Comparison of ENCODE assay signal across 22 cellular contexts in genomic region chr6:14282854-14283505, GRCh38.
A peak's percentile ranks its signal among the peaks of the same experiment; 100 is the strongest.
DNase-seq lines count a peak whose midpoint lies in the region; ATAC-seq, FAIRE-seq and TF ChIP-seq lines count a peak whose summit lies in the region.
"Had no signal": no experiment of that assay in that cellular context is flagged by ENCODE, and none has a peak within 500 bp of the region (broad histone marks: within the 10 kb centered on the region; RNA-seq: fewer than 3 reads in every experiment).

No MANE protein-coding gene starts in this region.

- H3K9me3 ChIP-seq in Loucy (ENCODE audit: insufficient read depth, low read depth, low read length): peaks cover 6% of the 10 kb centered on the region; the same call in 1 of the 2 replicates
- H3K9me3 ChIP-seq in hepatocyte (ENCODE audit: low read depth): no peaks in the 10 kb centered on the region
- no peaks in the 10 kb centered on the region for H3K9me3 ChIP-seq in right lobe of liver
- no peaks in the 10 kb centered on the region for H3K9me3 ChIP-seq in small intestine (ENCODE audit: control insufficient read depth, low read depth)

- no peak overlapping the region for H3K4me3 ChIP-seq in Loucy (ENCODE audit: low read length, poor library complexity, severe bottlenecking)
- H3K4me3 ChIP-seq in hepatocyte: no peak overlapping the region
- no peak overlapping the region for H3K4me3 ChIP-seq in right lobe of liver
- no peak overlapping the region for H3K4me3 ChIP-seq in small intestine (ENCODE audit: low read depth in 1 of 2, low read length in 2 of 2)
- H3K4me3 ChIP-seq: GM23248 had no signal

- WGBS in hepatocyte (ENCODE audit: low lambda C conversion rate, missing lambda C conversion rate): 67% methylated on average over 10 of the region's 10 CpGs
- WGBS in right lobe of liver (ENCODE audit: insufficient coverage, low coverage, low lambda C conversion rate, missing lambda C conversion rate): 49% methylated on average over 7 of the region's 10 CpGs
- WGBS in small intestine, 3 donors: 46 to 78% (median 64%) methylated on average over 10 of the region's 10 CpGs

- no peaks in the 10 kb centered on the region for H3K36me3 Mint-ChIP-seq in activated naive CD8-positive, alpha-beta T cell treated with anti-CD3 and anti-CD28 coated beads, Interleukin-2, amount 50 U/mL, for 24 hours (ENCODE audit: low read depth)
- H3K36me3 Mint-ChIP-seq: CD8-positive, alpha-beta T cell had no signal

- H3K4me2 ChIP-seq in Loucy (ENCODE audit: low read depth, low read length, poor library complexity, severe bottlenecking) (no peak overlapping the region), hepatocyte (peak overlapping the region; percentile 21)

- peaks cover 5% of the 10 kb centered on the region; the same call in 1 of the 2 replicates for H3K36me3 ChIP-seq in Loucy (ENCODE audit: insufficient read depth, low read length)
- H3K36me3 ChIP-seq in hepatocyte (replicated peaks; ENCODE audit: insufficient read depth, low read depth): no peaks in the 10 kb centered on the region
- H3K36me3 ChIP-seq in right lobe of liver: no peaks in the 10 kb centered on the region
- H3K36me3 ChIP-seq in small intestine (ENCODE audit: control insufficient read depth in 2 of 2, insufficient read depth in 2 of 2, low read length in 2 of 2): no peaks in the 10 kb centered on the region

- peak overlapping the region; percentile 64 for H3K9ac ChIP-seq in Loucy (ENCODE audit: low read depth, low read length, poor library complexity, severe bottlenecking)
- H3K9ac ChIP-seq: GM23248 had no signal

- no peak for DNase-seq in hepatocyte (ENCODE audit: low spot score)
- DNase-seq in right lobe of liver: no peak
- DNase-seq in small intestine: peak; percentile 53
- no peak for DNase-seq in dedifferentiated amniotic fluid mesenchymal stem cell (ENCODE audit: extremely low spot score)
- no peak for DNase-seq in activated naive CD8-positive, alpha-beta T cell treated with anti-CD3 and anti-CD28 coated beads, Interleukin-2, amount 50 U/mL, for 24 hours
- DNase-seq: CD8-positive, alpha-beta T cell; COR-L47; DMS153; DMS79 treated with DMSO at 0.1 percent for 48 hours; EL; GM23248 had no signal

- H4K20me1 ChIP-seq in Loucy (ENCODE audit: insufficient read depth, low read length, poor library complexity, severe bottlenecking) (no peaks in the 10 kb centered on the region), hepatocyte (ENCODE audit: insufficient read depth, poor library complexity, severe bottlenecking) (no peaks in the 10 kb centered on the region)

- H3K9me3 Mint-ChIP-seq in activated naive CD8-positive, alpha-beta T cell treated with anti-CD3 and anti-CD28 coated beads, Interleukin-2, amount 50 U/mL, for 24 hours: no peaks in the 10 kb centered on the region
- H3K9me3 Mint-ChIP-seq: CD8-positive, alpha-beta T cell had no signal

- H3K9me2 ChIP-seq in Loucy (replicated peaks; ENCODE audit: low read depth, low read length) (no peaks in the 10 kb centered on the region), hepatocyte (replicated peaks; ENCODE audit: insufficient read depth) (no peaks in the 10 kb centered on the region)

- intact Hi-C loops in right lobe of liver (cut with DNase I): no loop called here

- H3K27ac Mint-ChIP-seq in activated naive CD8-positive, alpha-beta T cell treated with anti-CD3 and anti-CD28 coated beads, Interleukin-2, amount 50 U/mL, for 24 hours: no peak overlapping the region
- H3K27ac Mint-ChIP-seq: B cell; CD8-positive, alpha-beta T cell had no signal

- H3K27me3 Mint-ChIP-seq in activated naive CD8-positive, alpha-beta T cell treated with anti-CD3 and anti-CD28 coated beads, Interleukin-2, amount 50 U/mL, for 24 hours: no peaks in the 10 kb centered on the region
- H3K27me3 Mint-ChIP-seq: B cell had no signal

- no peaks in the 10 kb centered on the region for H3K27me3 ChIP-seq in Loucy (ENCODE audit: insufficient read depth, low read length, poor library complexity, severe bottlenecking)
- no peaks in the 10 kb centered on the region for H3K27me3 ChIP-seq in hepatocyte
- H3K27me3 ChIP-seq in right lobe of liver: no peaks in the 10 kb centered on the region
- H3K27me3 ChIP-seq in small intestine (ENCODE audit: control insufficient read depth in 2 of 2, insufficient read depth in 2 of 2, low read length in 2 of 2): no peaks in the 10 kb centered on the region

- H3K27ac ChIP-seq in hepatocyte: no peak overlapping the region
- peak overlapping the region in 1 of 3 donors; percentile 9 for H3K27ac ChIP-seq in right lobe of liver
- no peak overlapping the region for H3K27ac ChIP-seq in small intestine (ENCODE audit: low read depth in 1 of 2, low read length in 1 of 2)
- H3K27ac ChIP-seq: C4-2B, GM23248, HL-60 had no signal

- peaks cover 5% of the 10 kb centered on the region for H3K4me1 Mint-ChIP-seq in activated naive CD8-positive, alpha-beta T cell treated with anti-CD3 and anti-CD28 coated beads, Interleukin-2, amount 50 U/mL, for 24 hours

- ATAC-seq in right lobe of liver: peak; percentile 43 to 72 (median 66)
- ATAC-seq in GM21360 (IDR thresholded peaks at IDR 0.05; ENCODE audit: unreplicated experiment): no peak
- ATAC-seq in activated naive CD8-positive, alpha-beta T cell treated with anti-CD3 and anti-CD28 coated beads, Interleukin-2, amount 50 U/mL, for 24 hours: no peak
- ATAC-seq: CD8-positive, alpha-beta T cell; HCT116 had no signal

- H3F3A ChIP-seq in Loucy (ENCODE audit: low read depth): peaks cover under 1% of the 10 kb centered on the region

- FAIRE-seq in small intestine (lab: Jason Lieb, UNC): no peak
- FAIRE-seq: A204.1, D721Med, G401.6, GM12892, H54 had no signal

- no peak for TF ChIP-seq CTCF in Loucy (conservative IDR thresholded peaks at IDR 0.05; ENCODE audit: low read length)
- TF ChIP-seq CTCF in hepatocyte (IDR thresholded peaks at IDR 0.05; ENCODE audit: poor library complexity): no peak
- no peak for TF ChIP-seq CTCF in right lobe of liver (IDR thresholded peaks at IDR 0.05)

- peak overlapping the region; percentile 19; the same call in 1 of the 2 replicates for H2AFZ ChIP-seq in Loucy (ENCODE audit: low read length)
- no peak overlapping the region for H2AFZ ChIP-seq in hepatocyte
- H2AFZ ChIP-seq: GM23248 had no signal

- H3K4me3 Mint-ChIP-seq in activated naive CD8-positive, alpha-beta T cell treated with anti-CD3 and anti-CD28 coated beads, Interleukin-2, amount 50 U/mL, for 24 hours: no peak overlapping the region
- H3K4me3 Mint-ChIP-seq: B cell; CD8-positive, alpha-beta T cell had no signal

- H3K4me1 ChIP-seq in Loucy (ENCODE audit: insufficient read depth, low read length, poor library complexity, severe bottlenecking): peaks cover 57% of the 10 kb centered on the region
- no peaks in the 10 kb centered on the region for H3K4me1 ChIP-seq in hepatocyte (ENCODE audit: insufficient read depth)
- peaks cover 0 to 10% (median 0%) of the 10 kb centered on the region in 4 donors for H3K4me1 ChIP-seq in right lobe of liver
- H3K4me1 ChIP-seq in small intestine (ENCODE audit: control insufficient read depth in 2 of 2, insufficient read depth in 1 of 2, low read depth in 1 of 2, low read length in 1 of 2): peaks cover 0 to 4% of the 10 kb centered on the region in 2 donors

- no peak for TF ChIP-seq POLR2A in right lobe of liver (IDR thresholded peaks at IDR 0.05)

- no peaks in the 10 kb centered on the region for H3K79me2 ChIP-seq in Loucy (ENCODE audit: insufficient read depth, low read length)
- H3K79me2 ChIP-seq in hepatocyte: no peaks in the 10 kb centered on the region

Comparison
In these comparisons a context has a peak if more than half of its experiments do, and no peak if none do; other contexts are left out.
1. ATAC-seq: peak in right lobe of liver (4 of 4); none in GM21360 (single experiment) and activated naive CD8-positive, alpha-beta T cell treated with anti-CD3 and anti-CD28 coated beads, Interleukin-2, amount 50 U/mL, for 24 hours (single experiment).